1 cellular context compared by ENCODE assay signal in genomic region chr6:39932386-39932785, GRCh38.
TF ChIP-seq lines count a peak whose summit lies in the region.

No MANE protein-coding gene starts in this region.

TF ChIP-seq in GM23338, 12 proteins besides CTCF, POLR2A, EP300 and RAD21 (continued from another document):
- TF ChIP-seq ZNF462 (CRISPR knock-in tag; IDR thresholded peaks at IDR 0.05): no peak
- no peak for TF ChIP-seq REST (IDR thresholded peaks at IDR 0.05; ENCODE audit: unreplicated experiment)
- no peak for TF ChIP-seq ZNF114 (CRISPR knock-in tag; IDR thresholded peaks at IDR 0.05)
TF ChIP-seq in GM23338: peak in this region for 0.
